In the genomic region with DNA sequence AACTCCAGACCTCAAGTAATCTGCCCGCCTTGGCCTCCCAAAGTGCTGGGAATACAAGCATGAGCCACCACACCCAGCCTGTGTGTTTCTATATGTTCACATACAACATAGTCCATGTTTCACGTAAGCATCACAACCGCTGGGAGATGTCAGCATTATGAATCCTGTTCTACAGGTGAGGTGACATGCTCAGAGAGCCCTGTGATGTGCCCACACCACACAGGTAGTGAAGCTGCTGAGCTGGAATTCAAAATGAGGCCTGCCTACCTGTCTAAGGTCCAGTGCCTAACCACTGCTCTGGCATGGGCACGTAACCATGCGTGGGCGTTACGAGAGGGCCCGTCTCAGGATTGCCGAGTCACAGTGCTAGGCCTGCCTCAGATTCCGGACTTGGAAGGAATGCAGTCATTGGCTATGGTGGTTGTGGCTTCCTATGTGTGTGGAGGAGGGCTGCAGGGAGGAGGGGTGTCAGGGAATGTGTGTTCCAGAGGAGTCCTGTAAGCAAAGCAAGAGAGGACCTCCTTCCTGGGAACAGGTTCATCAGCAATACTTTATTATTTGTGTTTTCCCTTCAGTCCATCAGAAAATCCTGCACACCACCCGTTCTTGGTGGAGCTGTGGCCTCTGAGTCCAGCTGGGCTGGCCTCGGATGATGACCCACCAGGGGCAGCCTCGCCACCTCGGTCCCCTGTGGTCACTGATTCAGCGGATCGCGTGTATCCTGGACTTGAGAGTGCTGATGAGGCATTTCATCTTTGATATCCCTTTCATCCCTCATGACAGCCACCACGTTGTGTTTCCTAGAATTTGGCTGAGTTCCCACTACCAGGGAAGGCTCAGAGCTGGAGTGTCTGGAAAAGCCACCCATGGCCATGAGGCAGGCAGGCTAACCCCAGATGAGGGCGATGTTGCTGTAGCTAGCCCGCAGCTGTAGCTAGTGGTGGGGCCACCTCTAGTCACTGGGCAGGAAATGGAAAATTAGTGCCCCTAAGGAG, we compare ENCODE assay signal across 12 cellular contexts. TPM values are rescaled to one million over a fixed set of nuclear protein-coding genes. Genes with fewer than 3 reads are reported as not detected.
A peak's percentile ranks its signal among the peaks of the same experiment; 100 is the strongest.
DNase-seq lines count a peak whose midpoint lies in the region; ATAC-seq and TF ChIP-seq lines count a peak whose summit lies in the region.
"Had no signal": no experiment of that assay in that cellular context is flagged by ENCODE, and none has a peak within 500 bp of the region (broad histone marks: within the 10 kb centered on the region; RNA-seq: fewer than 3 reads in every experiment).

No MANE protein-coding gene starts in this region.

- no peaks in the 10 kb centered on the region for H3K27me3 ChIP-seq in SJSA1 (replicated peaks)
- no peaks in the 10 kb centered on the region for H3K27me3 ChIP-seq in foreskin keratinocyte
- no peaks in the 10 kb centered on the region for H3K27me3 ChIP-seq in MM.1S (replicated peaks; ENCODE audit: insufficient read depth, low read length)

- H3K36me3 ChIP-seq in SJSA1 (0 out of 2 replicates have a peak, but pooled peaks cover 3% of the 10 kb centered on the region), MM.1S (replicated peaks; ENCODE audit: insufficient read depth, low read length) (no peaks in the 10 kb centered on the region)

- ATAC-seq in foreskin keratinocyte (peak; percentile 48), HG03469 (IDR thresholded peaks at IDR 0.05; ENCODE audit: unreplicated experiment) (no peak)
- no peak for ATAC-seq in stimulated activated naive CD8-positive, alpha-beta T cell treated with anti-CD3 and anti-CD28 coated beads, Interleukin-15, amount 100 ng/mL, for 72 hours
- ATAC-seq: activated T-cell treated with anti-CD3 and anti-CD28 coated beads, Interleukin-2, amount 50 U/mL, for 72 hours had no signal

- no peaks in the 10 kb centered on the region for H3K9me3 Mint-ChIP-seq in stimulated activated naive CD8-positive, alpha-beta T cell treated with anti-CD3 and anti-CD28 coated beads, Interleukin-15, amount 100 ng/mL, for 72 hours
- H3K9me3 Mint-ChIP-seq: activated T-cell treated with anti-CD3 and anti-CD28 coated beads, Interleukin-2, amount 50 U/mL, for 72 hours; memory B cell had no signal

- DNase-seq in DMS53 (lab: John Stamatoyannopoulos, UW) (peak; percentile 40), DMS53 treated with DMSO at 0.1 percent for 48 hours (lab: John Stamatoyannopoulos, UW; ENCODE audit: unreplicated experiment) (no peak), SJSA1 (ENCODE audit: low read depth in 1 of 2, low spot score in 2 of 2) (peak; percentile 43 to 56), foreskin keratinocyte (no peak), MM.1S (no peak)
- DNase-seq in stimulated activated naive CD8-positive, alpha-beta T cell treated with anti-CD3 and anti-CD28 coated beads, Interleukin-15, amount 100 ng/mL, for 72 hours, result no peak
- DNase-seq in NK-92 treated with Interleukin-12 subunit alpha and Interleukin-12 subunit beta, amount 100 ng/mL, for 24 hours (lab: John Stamatoyannopoulos, UW), result no peak
- DNase-seq: activated T-cell treated with anti-CD3 and anti-CD28 coated beads, Interleukin-2, amount 50 U/mL, for 72 hours; effector CD4-positive, alpha-beta T cell; NCI-H1436 treated with DMSO at 0.1 percent for 48 hours had no signal

- no peak overlapping the region for H3K9ac ChIP-seq in MM.1S (ENCODE audit: low read length)

- H3K27ac ChIP-seq in SJSA1 (no peak overlapping the region), foreskin keratinocyte (no peak overlapping the region), MM.1S (ENCODE audit: low read length) (no peak overlapping the region)

- H3K4me3 Mint-ChIP-seq in stimulated activated naive CD8-positive, alpha-beta T cell treated with anti-CD3 and anti-CD28 coated beads, Interleukin-15, amount 100 ng/mL, for 72 hours, result no peak overlapping the region
- H3K4me3 Mint-ChIP-seq: activated T-cell treated with anti-CD3 and anti-CD28 coated beads, Interleukin-2, amount 50 U/mL, for 72 hours; memory B cell had no signal

- no peaks in the 10 kb centered on the region for H3F3A ChIP-seq in MM.1S (ENCODE audit: insufficient read depth, low read length)

- H3K27ac Mint-ChIP-seq in stimulated activated naive CD8-positive, alpha-beta T cell treated with anti-CD3 and anti-CD28 coated beads, Interleukin-15, amount 100 ng/mL, for 72 hours, result peak overlapping the region; percentile 30 to 81
- H3K27ac Mint-ChIP-seq: activated T-cell treated with anti-CD3 and anti-CD28 coated beads, Interleukin-2, amount 50 U/mL, for 72 hours; memory B cell had no signal

- no peaks in the 10 kb centered on the region for H3K9me2 ChIP-seq in MM.1S (replicated peaks; ENCODE audit: insufficient read depth, low read length)

- H3K79me2 ChIP-seq in MM.1S (ENCODE audit: low read length), result peaks cover 62% of the 10 kb centered on the region

- no peaks in the 10 kb centered on the region for H3K27me3 Mint-ChIP-seq in stimulated activated naive CD8-positive, alpha-beta T cell treated with anti-CD3 and anti-CD28 coated beads, Interleukin-15, amount 100 ng/mL, for 72 hours
- H3K27me3 Mint-ChIP-seq: memory B cell had no signal

- peaks cover 31% of the 10 kb centered on the region for H3K4me1 Mint-ChIP-seq in stimulated activated naive CD8-positive, alpha-beta T cell treated with anti-CD3 and anti-CD28 coated beads, Interleukin-15, amount 100 ng/mL, for 72 hours

- H3K4me3 ChIP-seq in SJSA1 (no peak overlapping the region), MM.1S (ENCODE audit: low read length) (no peak overlapping the region)

- H3K4me2 ChIP-seq in MM.1S (ENCODE audit: low read depth, low read length), result no peak overlapping the region

- no peaks in the 10 kb centered on the region for H4K20me1 ChIP-seq in MM.1S (ENCODE audit: insufficient read depth, low read length)

- TF ChIP-seq CTCF in foreskin keratinocyte (conservative IDR thresholded peaks at IDR 0.05), result no peak
- TF ChIP-seq CTCF in MM.1S (IDR thresholded peaks at IDR 0.05; ENCODE audit: low read length), result no peak

- H3K4me1 ChIP-seq in SJSA1 (replicated peaks) (peaks cover 30% of the 10 kb centered on the region), foreskin keratinocyte (no peaks in the 10 kb centered on the region), MM.1S (ENCODE audit: low read length) (no peaks in the 10 kb centered on the region)

- no peaks in the 10 kb centered on the region for H3K9me3 ChIP-seq in SJSA1 (replicated peaks)
- no peaks in the 10 kb centered on the region for H3K9me3 ChIP-seq in MM.1S (replicated peaks; ENCODE audit: insufficient read depth, low read length)

- H2AFZ ChIP-seq in MM.1S (ENCODE audit: low read length), result no peak overlapping the region

RNA-seq across cellular contexts. Expression of a gene that starts 31.1 kb away (rescaled TPM):
- 5.0 and 7.1 TPM in 2 replicates for total RNA-seq in SJSA1 (2014; rRNA removed; shearing (Covaris generic))
- 16.1 and 24.9 TPM in 2 replicates for total RNA-seq in foreskin keratinocyte
- polyA plus RNA-seq in foreskin keratinocyte, result 4.5 and 7.7 TPM in 2 replicates

Comparison
In these comparisons a context has a peak if more than half of its experiments do, and no peak if none do; other contexts are left out.
1. DNase-seq: peak in DMS53 (single experiment) and SJSA1 (2 of 2); none in DMS53 treated with DMSO at 0.1 percent for 48 hours (single experiment), foreskin keratinocyte (0 of 2), stimulated activated naive CD8-positive, alpha-beta T cell treated with anti-CD3 and anti-CD28 coated beads, Interleukin-15, amount 100 ng/mL, for 72 hours (0 of 2), NK-92 treated with Interleukin-12 subunit alpha and Interleukin-12 subunit beta, amount 100 ng/mL, for 24 hours (single experiment) and MM.1S (single experiment).